Comparison of ENCODE assay signal across 27 cellular contexts in genomic region chr2:142395294-142395693, GRCh38.
"Had no signal": no experiment of that assay in that cellular context is flagged by ENCODE, and none has a peak within 500 bp of the region (broad histone marks: within the 10 kb centered on the region; RNA-seq: fewer than 3 reads in every experiment).

No MANE protein-coding gene starts in this region.

- ATAC-seq: left ventricle myocardium superior; lower lobe of right lung; natural killer cell; psoas muscle; right cardiac atrium; stimulated activated effector memory CD8-positive, alpha-beta T cell treated with anti-CD3 and anti-CD28 coated beads, Interleukin-12 subunit alpha, Interleukin-12 subunit beta, amount 100 ng/mL, for 72 hours had no signal

- H3K36me3 ChIP-seq: esophagus squamous epithelium, lower lobe of right lung, ovary, sigmoid colon, stomach, tibial artery had no signal

- H3K4me3 ChIP-seq: coronary artery, esophagus squamous epithelium, lower lobe of right lung, ovary, psoas muscle, sigmoid colon, stomach, testis, tibial artery had no signal

- H3K4me1 Mint-ChIP-seq: immature natural killer cell; natural killer cell; stimulated activated effector memory CD8-positive, alpha-beta T cell treated with anti-CD3 and anti-CD28 coated beads, Interleukin-12 subunit alpha, Interleukin-12 subunit beta, amount 100 ng/mL, for 72 hours had no signal

- H3K27ac Mint-ChIP-seq: immature natural killer cell; natural killer cell; stimulated activated effector memory CD8-positive, alpha-beta T cell treated with anti-CD3 and anti-CD28 coated beads, Interleukin-12 subunit alpha, Interleukin-12 subunit beta, amount 100 ng/mL, for 72 hours; type B pancreatic cell had no signal

- H3K4me3 Mint-ChIP-seq: immature natural killer cell; natural killer cell; stimulated activated effector memory CD8-positive, alpha-beta T cell treated with anti-CD3 and anti-CD28 coated beads, Interleukin-12 subunit alpha, Interleukin-12 subunit beta, amount 100 ng/mL, for 72 hours; type B pancreatic cell had no signal

- H3K27me3 Mint-ChIP-seq: type B pancreatic cell had no signal

- H3K4me1 ChIP-seq: esophagus squamous epithelium, lower lobe of right lung, psoas muscle, sigmoid colon, stomach, testis, tibial artery had no signal

- H3K27me3 ChIP-seq: esophagus squamous epithelium, ovary, sigmoid colon, stomach, testis, tibial artery had no signal

- H3K36me3 Mint-ChIP-seq: immature natural killer cell; stimulated activated effector memory CD8-positive, alpha-beta T cell treated with anti-CD3 and anti-CD28 coated beads, Interleukin-12 subunit alpha, Interleukin-12 subunit beta, amount 100 ng/mL, for 72 hours; type B pancreatic cell had no signal

- FAIRE-seq: endometrium, keratinocyte had no signal

- DNase-seq: dermis blood vessel endothelial cell; effector memory CD4-positive, alpha-beta T cell; erythroblast; esophagus squamous epithelium; foreskin melanocyte; hypothalamus; immature natural killer cell; left ventricle myocardium superior; lower lobe of right lung; natural killer cell; occipital lobe; ovary; posterior cingulate gyrus; psoas muscle; right cardiac atrium; sigmoid colon; stimulated activated CD4-positive, alpha-beta T cell treated with anti-CD3 and anti-CD28 coated beads, Interleukin-2, amount 100 ng/mL, for 24 hours; stimulated activated CD4-positive, alpha-beta T cell treated with anti-CD3 and anti-CD28 coated beads, Interleukin-4, amount 100 ng/mL, for 24 hours; stimulated activated naive CD4-positive, alpha-beta T cell treated with Interleukin-2 at 50 U/mL for 16 hours; stomach; testis; tibial artery had no signal

- H3K9me3 ChIP-seq: psoas muscle, testis, tibial artery had no signal

- H3K27ac ChIP-seq: coronary artery, esophagus squamous epithelium, lower lobe of right lung, ovary, psoas muscle, sigmoid colon, stomach, testis, tibial artery had no signal
